ENCODE assay signal across 9 cellular contexts in genomic region chr11:35337136-35337918, GRCh38.
DNase-seq lines count a peak whose midpoint lies in the region; FAIRE-seq and TF ChIP-seq lines count a peak whose summit lies in the region.
"Had no signal": no experiment of that assay in that cellular context is flagged by ENCODE, and none has a peak within 500 bp of the region (broad histone marks: within the 10 kb centered on the region; RNA-seq: fewer than 3 reads in every experiment).

No MANE protein-coding gene starts in this region.

- CTCF ChIA-PET in BJ (lab: Yijun Ruan, JAX) = interaction anchor here (0.6 to 3.0 kb wide), 9 partner anchors 7 to 118 kb away, joined by 3 to 10 read pairs (median 3); no protein-coding TSS in a partner anchor

- DNase-seq in BJ (ENCODE audit: low read depth) (peak; percentile 93), HTR-8/SVneo (ENCODE audit: insufficient read length, low spot score) (peak; percentile 59), astrocyte of the hippocampus (ENCODE audit: low read depth, low spot score) (peak; percentile 91), myocyte (ENCODE audit: low read depth) (peak; percentile 91), OCI-M2 (lab: John Stamatoyannopoulos, UW; ENCODE audit: unreplicated experiment) (no peak), NCI-H526 treated with DMSO at 0.1 percent for 48 hours (lab: John Stamatoyannopoulos, UW) (no peak), NCI-H510A treated with DMSO at 0.1 percent for 48 hours (lab: John Stamatoyannopoulos, UW) (no peak), NCI-H2171 treated with DMSO at 0.1 percent for 48 hours (lab: John Stamatoyannopoulos, UW) (no peak)
- DNase-seq: right lobe of liver had no signal

- peak; percentile 42 for FAIRE-seq in HTR-8/SVneo (lab: Jason Lieb, UNC)

- no peaks in the 10 kb centered on the region for H3K36me3 ChIP-seq in BJ (ENCODE audit: control insufficient read depth, insufficient read depth, low read length)
- H3K36me3 ChIP-seq: right lobe of liver had no signal

- no peak for TF ChIP-seq CTCF in BJ (IDR thresholded peaks at IDR 0.05; ENCODE audit: insufficient read depth, low read depth, low read length)

- no peak overlapping the region for H3K4me3 ChIP-seq in BJ (ENCODE audit: low read depth, low read length)
- H3K4me3 ChIP-seq: right lobe of liver had no signal

- POLR2A ChIA-PET in BJ (lab: Charles Lee) = interaction anchor here (0.6 kb wide), 1 partner anchor 411 kb away, joined by 3 read pairs; no protein-coding TSS in a partner anchor

- no peaks in the 10 kb centered on the region for H3K27me3 ChIP-seq in BJ (ENCODE audit: control insufficient read depth, insufficient read depth, low read length)
- H3K27me3 ChIP-seq: right lobe of liver had no signal

Comparison
In these comparisons a context has a peak if more than half of its experiments do, and no peak if none do; other contexts are left out.
1. DNase-seq: peak in BJ (single experiment), HTR-8/SVneo (single experiment), astrocyte of the hippocampus (single experiment) and myocyte (single experiment); none in OCI-M2 (single experiment), NCI-H526 treated with DMSO at 0.1 percent for 48 hours (single experiment), NCI-H510A treated with DMSO at 0.1 percent for 48 hours (single experiment) and NCI-H2171 treated with DMSO at 0.1 percent for 48 hours (single experiment).